10 cellular contexts compared by ENCODE assay signal in the genomic region with DNA sequence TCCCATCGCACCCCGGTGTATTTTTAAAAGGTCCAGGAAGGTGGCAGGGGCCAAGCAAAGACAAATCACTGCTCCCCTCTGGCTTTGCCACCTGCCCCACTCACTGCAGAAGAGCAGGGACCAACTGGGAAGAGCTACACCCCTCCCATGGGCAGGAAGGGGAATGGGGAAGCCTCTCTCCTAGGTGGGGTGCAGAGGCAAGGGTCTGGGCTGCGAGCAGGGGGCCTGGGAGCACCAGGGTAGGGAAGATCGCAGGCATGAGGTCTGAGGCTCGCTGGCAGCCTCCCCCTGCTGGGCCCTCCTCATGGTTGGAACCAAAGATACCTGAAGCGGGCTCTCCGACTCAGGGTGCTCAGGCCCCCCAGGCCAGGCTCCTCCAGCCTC. TPM values are rescaled to one million over a fixed set of nuclear protein-coding genes. Genes with fewer than 3 reads are reported as not detected.
DNase-seq lines count a peak whose midpoint lies in the region; ATAC-seq and TF ChIP-seq lines count a peak whose summit lies in the region.
"Had no signal": no experiment of that assay in that cellular context is flagged by ENCODE, and none has a peak within 500 bp of the region (broad histone marks: within the 10 kb centered on the region; RNA-seq: fewer than 3 reads in every experiment).

No MANE protein-coding gene starts in this region.

- no peaks in the 10 kb centered on the region for H3K9me3 Mint-ChIP-seq in CD8-positive, alpha-beta T cell

- H3K36me3 ChIP-seq in CD8-positive, alpha-beta T cell (ENCODE audit: insufficient read depth, low read length), result no peaks in the 10 kb centered on the region
- H3K36me3 ChIP-seq in neutrophil (peaks cover 98% of the 10 kb centered on the region), prostate gland (no peaks in the 10 kb centered on the region)

- CTCF ChIA-PET in CD8-positive, alpha-beta T cell (lab: Charles Lee), result interaction anchor here (1.2 to 3.4 kb wide), 2 partner anchors 9 to 12 kb away, joined by 4 to 22 read pairs; no protein-coding TSS in a partner anchor

- intact Hi-C loops in CD8-positive, alpha-beta T cell (cut with DNase I, micrococcal nuclease), result no loop called here
- intact Hi-C loops in prostate gland (cut with DNase I), result no loop called here

- TF ChIP-seq POLR2A in prostate gland (IDR thresholded peaks at IDR 0.05), result no peak

- 83% methylated on average over 5 of the region's 7 CpGs for WGBS in prostate gland

- peak overlapping the region; percentile 55 for H3K27ac Mint-ChIP-seq in CD8-positive, alpha-beta T cell
- peak overlapping the region; percentile 78 for H3K27ac Mint-ChIP-seq in T-helper 17 cell

- H3K4me3 ChIP-seq in CD8-positive, alpha-beta T cell (ENCODE audit: low read depth, low read length), result no peak overlapping the region
- H3K4me3 ChIP-seq in fibroblast of mammary gland (ENCODE audit: control insufficient read depth, low read depth, low read length), result peak overlapping the region; percentile 6
- H3K4me3 ChIP-seq in neutrophil (ENCODE audit: low read depth in 1 of 2, low read length in 1 of 2), result no peak overlapping the region
- H3K4me3 ChIP-seq in prostate gland, result no peak overlapping the region

- peaks cover 30% of the 10 kb centered on the region for H3K4me1 ChIP-seq in CD8-positive, alpha-beta T cell (ENCODE audit: insufficient read depth, low read length)
- H3K4me1 ChIP-seq in neutrophil (ENCODE audit: control insufficient read depth in 1 of 2, insufficient read depth in 1 of 2, low read depth in 1 of 2, low read length in 1 of 2) (peaks cover 17 to 21% of the 10 kb centered on the region in 2 experiments), prostate gland (replicated peaks) (peaks cover 19% of the 10 kb centered on the region)

- no peak for ATAC-seq in CD8-positive, alpha-beta T cell
- ATAC-seq in T-helper 17 cell, result no peak
- no peak for ATAC-seq in HG02763 (IDR thresholded peaks at IDR 0.05; ENCODE audit: unreplicated experiment)

- H3K27ac ChIP-seq in CD8-positive, alpha-beta T cell (ENCODE audit: low read depth, low read length), result no peak overlapping the region
- peak overlapping the region; percentile 13 for H3K27ac ChIP-seq in neutrophil
- H3K27ac ChIP-seq in prostate gland, result no peak overlapping the region

- POLR2A ChIA-PET in CD8-positive, alpha-beta T cell (lab: Charles Lee), result interaction anchor here (0.9 kb wide), 1 partner anchor 42 kb away, joined by 3 read pairs; no protein-coding TSS in a partner anchor

- H3K4me3 Mint-ChIP-seq in CD8-positive, alpha-beta T cell, result no peak overlapping the region
- no peak overlapping the region for H3K4me3 Mint-ChIP-seq in T-helper 17 cell

- no peak for DNase-seq in CD8-positive, alpha-beta T cell
- DNase-seq in T-helper 17 cell (no peak), fibroblast of mammary gland (ENCODE audit: low read depth) (no peak), prostate gland (ENCODE audit: low spot score) (no peak), GOT3 (lab: John Stamatoyannopoulos, UW) (no peak), NCI-H2107 treated with DMSO at 0.1 percent for 48 hours (lab: John Stamatoyannopoulos, UW; ENCODE audit: unreplicated experiment) (no peak)
- DNase-seq: activated CD4-positive, alpha-beta T cell treated with anti-CD3 and anti-CD28 coated beads, Interleukin-2, amount 50 U/mL, for 48 hours; stimulated activated CD4-positive, alpha-beta T cell treated with anti-CD3 and anti-CD28 coated beads, Interleukin-12 subunit alpha, Interleukin-12 subunit beta, amount 100 ng/mL, for 4 hours had no signal

- H3K27me3 ChIP-seq in CD8-positive, alpha-beta T cell (ENCODE audit: insufficient read depth, low read length), result no peaks in the 10 kb centered on the region
- H3K27me3 ChIP-seq in neutrophil (no peaks in the 10 kb centered on the region), prostate gland (replicated peaks; ENCODE audit: insufficient read depth) (no peaks in the 10 kb centered on the region)

- TF ChIP-seq CTCF in CD8-positive, alpha-beta T cell (IDR thresholded peaks at IDR 0.05), result no peak
- no peak for TF ChIP-seq CTCF in fibroblast of mammary gland (conservative IDR thresholded peaks at IDR 0.05; ENCODE audit: control insufficient read depth, insufficient read depth, low read depth, low read length)
- TF ChIP-seq CTCF in neutrophil (IDR thresholded peaks at IDR 0.05), result no peak
- TF ChIP-seq CTCF in prostate gland (IDR thresholded peaks at IDR 0.05), result no peak

- peaks cover 14% of the 10 kb centered on the region for H3K36me3 Mint-ChIP-seq in CD8-positive, alpha-beta T cell
- no peaks in the 10 kb centered on the region for H3K36me3 Mint-ChIP-seq in T-helper 17 cell (ENCODE audit: low read depth)

- no peaks in the 10 kb centered on the region for H3K9me3 ChIP-seq in CD8-positive, alpha-beta T cell (ENCODE audit: low read length)
- H3K9me3 ChIP-seq in T-helper 17 cell (ENCODE audit: control insufficient read depth, low read length, poor library complexity, severe bottlenecking) (no peaks in the 10 kb centered on the region), neutrophil (no peaks in the 10 kb centered on the region), prostate gland (no peaks in the 10 kb centered on the region)

- H3K27me3 Mint-ChIP-seq in CD8-positive, alpha-beta T cell (ENCODE audit: low read depth), result no peaks in the 10 kb centered on the region
- no peaks in the 10 kb centered on the region for H3K27me3 Mint-ChIP-seq in T-helper 17 cell

- peaks cover 39% of the 10 kb centered on the region for H3K4me1 Mint-ChIP-seq in CD8-positive, alpha-beta T cell (ENCODE audit: low read depth)
- H3K4me1 Mint-ChIP-seq in T-helper 17 cell, result peaks cover 26% of the 10 kb centered on the region

RNA-seq across cellular contexts. Expression of a gene that starts 36.8 kb away (rescaled TPM):
- 10 to 100 TPM; 41.2 to 43.6 TPM for total RNA-seq in CD8-positive, alpha-beta T cell
- total RNA-seq in T-helper 17 cell (10 to 100 TPM; 37.6 to 38.3 TPM), prostate gland (10 to 100 TPM; 35.1 to 91.2 TPM)
